Comparison of ENCODE assay signal across 26 cellular contexts in genomic region chr3:145942052-145942451, GRCh38.
A peak's percentile ranks its signal among the peaks of the same experiment; 100 is the strongest.
DNase-seq lines count a peak whose midpoint lies in the region; TF ChIP-seq lines count a peak whose summit lies in the region.
"Had no signal": no experiment of that assay in that cellular context is flagged by ENCODE, and none has a peak within 500 bp of the region (broad histone marks: within the 10 kb centered on the region; RNA-seq: fewer than 3 reads in every experiment).

No MANE protein-coding gene starts in this region.

- no peaks in the 10 kb centered on the region for H4K20me1 ChIP-seq in mammary epithelial cell (ENCODE audit: insufficient read depth, low read length)
- H4K20me1 ChIP-seq: BLaER1 had no signal

- DNase-seq in AG20443 (ENCODE audit: low spot score) (peak; percentile 20), HT1080 (ENCODE audit: low read depth) (peak; percentile 74), mammary epithelial cell (peak; percentile 44), kidney tubule cell (ENCODE audit: low spot score) (peak; percentile 8), medulla oblongata (ENCODE audit: extremely low spot score) (no peak), left ventricle myocardium inferior (no peak), COLO668 (lab: John Stamatoyannopoulos, UW; ENCODE audit: unreplicated experiment) (no peak)
- DNase-seq: ACHN; activated CD4-positive, alpha-beta T cell treated with anti-CD3 and anti-CD28 coated beads, Interleukin-2, amount 10 ng/mL, durations not matched to agents 7 days and 5 days; activated effector memory CD4-positive, alpha-beta T cell treated with anti-CD3 and anti-CD28 coated beads, Interleukin-2, amount 50 U/mL, for 16 hours; activated T-cell treated with anti-CD3 and anti-CD28 coated beads, Interleukin-2, amount 50 U/mL, for 24 hours; anterior cingulate cortex; caudate nucleus; esophagus squamous epithelium; IMR-90; mesenchymal stem cell; NCI-H1048; NCI-H2107; pancreas; retina; small intestine; stimulated activated naive CD8-positive, alpha-beta T cell treated with anti-CD3 and anti-CD28 coated beads, Interleukin-15, Interleukin-2, amounts not matched to agents 100 U/mL and 50 U/mL, for 24 hours; T-helper 9 cell; upper lobe of right lung had no signal

- in situ Hi-C loops in mammary epithelial cell (cut with MboI; ENCODE audit: low sequenced_read_pairs in 2 of 2): no loop called here

- no peak overlapping the region for H3K4me3 ChIP-seq in mammary epithelial cell (replicated peaks in 1 of 3; ENCODE audit: insufficient read depth in 1 of 3, low read depth in 2 of 3, low read length in 3 of 3)
- no peak overlapping the region for H3K4me3 ChIP-seq in left ventricle myocardium inferior
- H3K4me3 ChIP-seq: BLaER1, esophagus squamous epithelium, HAP-1, pancreas, upper lobe of right lung had no signal

- H3K4me1 ChIP-seq in mammary epithelial cell (ENCODE audit: insufficient read depth, low read length) (peaks cover 6% of the 10 kb centered on the region), left ventricle myocardium inferior (no peaks in the 10 kb centered on the region)
- H3K4me1 ChIP-seq: BLaER1, pancreas, upper lobe of right lung had no signal

- 15% methylated on average over 1 of the region's 1 CpG for WGBS in mammary epithelial cell (ENCODE audit: low coverage, missing lambda C conversion rate)

- CTCF ChIA-PET in mammary epithelial cell (lab: Charles Lee; ENCODE audit: low non-redundant PET): no interaction called here

- H3K27ac ChIP-seq in mammary epithelial cell (ENCODE audit: insufficient read depth, low read depth, low read length) (no peak overlapping the region), left ventricle myocardium inferior (replicated peaks) (no peak overlapping the region)
- H3K27ac ChIP-seq: BLaER1, pancreas, upper lobe of right lung had no signal

- H3K9me3 ChIP-seq in mammary epithelial cell (replicated peaks; ENCODE audit: insufficient read depth, low read length) (no peaks in the 10 kb centered on the region), left ventricle myocardium inferior (replicated peaks) (no peaks in the 10 kb centered on the region)
- H3K9me3 ChIP-seq: BLaER1, esophagus squamous epithelium, HAP-1, pancreas, upper lobe of right lung had no signal

- H3K27me3 ChIP-seq in mammary epithelial cell (ENCODE audit: insufficient read depth, low read length): no peaks in the 10 kb centered on the region
- H3K27me3 ChIP-seq in left ventricle myocardium inferior (ENCODE audit: low read depth): no peaks in the 10 kb centered on the region
- H3K27me3 ChIP-seq: BLaER1, esophagus squamous epithelium, pancreas, upper lobe of right lung had no signal

- TF ChIP-seq CTCF in mammary epithelial cell (conservative IDR thresholded peaks at IDR 0.05 in 1 of 2, IDR thresholded peaks at IDR 0.05 in 1 of 2; ENCODE audit: extremely low read depth in 1 of 2, insufficient read depth in 1 of 2, low read depth in 1 of 2, low read length in 2 of 2) (no peak), left ventricle myocardium inferior (IDR thresholded peaks at IDR 0.05; ENCODE audit: borderline replicate concordance) (no peak)

- no peak overlapping the region for H2AFZ ChIP-seq in mammary epithelial cell (ENCODE audit: low read depth, low read length)

- no peak overlapping the region for H3K9ac ChIP-seq in mammary epithelial cell (ENCODE audit: insufficient read depth, low read length)
- H3K9ac ChIP-seq: BLaER1 had no signal

- H3K4me2 ChIP-seq in mammary epithelial cell (ENCODE audit: insufficient read depth, low read depth, low read length): no peak overlapping the region
- H3K4me2 ChIP-seq: BLaER1 had no signal

- no TSS peak for BruUV-seq in mammary epithelial cell (replicated peaks; lab: Mats Ljungman, UMichigan)

- dilution Hi-C loops in mammary epithelial cell (cut with HindIII; ENCODE audit: low sequenced_read_pairs): no loop called here

- intact Hi-C loops in mammary epithelial cell (cut with micrococcal nuclease) (no loop called here), left ventricle myocardium inferior (cut with micrococcal nuclease) (no loop called here)

- no peaks in the 10 kb centered on the region for H3K79me2 ChIP-seq in mammary epithelial cell (ENCODE audit: insufficient read depth, low read length)

- H3K36me3 ChIP-seq in mammary epithelial cell (ENCODE audit: insufficient read depth, low read length) (no peaks in the 10 kb centered on the region), left ventricle myocardium inferior (no peaks in the 10 kb centered on the region)
- H3K36me3 ChIP-seq: BLaER1, esophagus squamous epithelium, HAP-1, pancreas, upper lobe of right lung had no signal

Comparison
In these comparisons a context has a peak if more than half of its experiments do, and no peak if none do; other contexts are left out.
1. DNase-seq: peak in AG20443 (single experiment), HT1080 (single experiment), mammary epithelial cell (single experiment) and kidney tubule cell (single experiment); none in medulla oblongata (single experiment), left ventricle myocardium inferior (single experiment) and COLO668 (single experiment).